ENCODE assay signal across 2 cellular contexts in genomic region chr22:24413726-24414385, GRCh38.
TF ChIP-seq lines count a peak whose summit lies in the region.

No MANE protein-coding gene starts in this region.

TF ChIP-seq in liver, 16 proteins besides CTCF, POLR2A, EP300 and RAD21 (continued from another document):
- TF ChIP-seq SP1 (IDR thresholded peaks at IDR 0.05) (no peak), FOXA2 (IDR thresholded peaks at IDR 0.05) (no peak), FOXA1 (IDR thresholded peaks at IDR 0.05) (no peak), YY1 (IDR thresholded peaks at IDR 0.05) (no peak)

TF ChIP-seq in HepG2, 621 proteins besides CTCF, POLR2A, EP300 and RAD21:
- TF ChIP-seq THAP9 (CRISPR knock-in tag; IDR thresholded peaks at IDR 0.05; ENCODE audit: borderline replicate concordance) = no peak
- TF ChIP-seq ZNF558 (CRISPR knock-in tag; IDR thresholded peaks at IDR 0.05; ENCODE audit: borderline replicate concordance) = no peak
- TF ChIP-seq MXD1 (CRISPR knock-in tag; IDR thresholded peaks at IDR 0.05) = no peak
- TF ChIP-seq NFE2 (CRISPR knock-in tag; IDR thresholded peaks at IDR 0.05) = no peak
- no peak for TF ChIP-seq ZZZ3 (CRISPR knock-in tag; IDR thresholded peaks at IDR 0.05; ENCODE audit: borderline replicate concordance)
- TF ChIP-seq, protein P1, sequence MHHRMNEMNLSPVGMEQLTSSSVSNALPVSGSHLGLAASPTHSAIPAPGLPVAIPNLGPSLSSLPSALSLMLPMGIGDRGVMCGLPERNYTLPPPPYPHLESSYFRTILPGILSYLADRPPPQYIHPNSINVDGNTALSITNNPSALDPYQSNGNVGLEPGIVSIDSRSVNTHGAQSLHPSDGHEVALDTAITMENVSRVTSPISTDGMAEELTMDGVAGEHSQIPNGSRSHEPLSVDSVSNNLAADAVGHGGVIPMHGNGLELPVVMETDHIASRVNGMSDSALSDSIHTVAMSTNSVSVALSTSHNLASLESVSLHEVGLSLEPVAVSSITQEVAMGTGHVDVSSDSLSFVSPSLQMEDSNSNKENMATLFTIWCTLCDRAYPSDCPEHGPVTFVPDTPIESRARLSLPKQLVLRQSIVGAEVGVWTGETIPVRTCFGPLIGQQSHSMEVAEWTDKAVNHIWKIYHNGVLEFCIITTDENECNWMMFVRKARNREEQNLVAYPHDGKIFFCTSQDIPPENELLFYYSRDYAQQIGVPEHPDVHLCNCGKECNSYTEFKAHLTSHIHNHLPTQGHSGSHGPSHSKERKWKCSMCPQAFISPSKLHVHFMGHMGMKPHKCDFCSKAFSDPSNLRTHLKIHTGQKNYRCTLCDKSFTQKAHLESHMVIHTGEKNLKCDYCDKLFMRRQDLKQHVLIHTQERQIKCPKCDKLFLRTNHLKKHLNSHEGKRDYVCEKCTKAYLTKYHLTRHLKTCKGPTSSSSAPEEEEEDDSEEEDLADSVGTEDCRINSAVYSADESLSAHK (CRISPR knock-in tag; IDR thresholded peaks at IDR 0.05; ENCODE audit: borderline replicate concordance) = no peak
- no peak for TF ChIP-seq TMF1 (CRISPR knock-in tag; IDR thresholded peaks at IDR 0.05; ENCODE audit: low read depth)
- no peak for TF ChIP-seq ZNF546 (CRISPR knock-in tag; conservative IDR thresholded peaks at IDR 0.05)
- TF ChIP-seq KIAA2018 (CRISPR knock-in tag; IDR thresholded peaks at IDR 0.05; ENCODE audit: borderline replicate concordance) = no peak
- TF ChIP-seq PHB2 (IDR thresholded peaks at IDR 0.05; ENCODE audit: partially characterized antibody) = no peak
- TF ChIP-seq, protein P2, sequence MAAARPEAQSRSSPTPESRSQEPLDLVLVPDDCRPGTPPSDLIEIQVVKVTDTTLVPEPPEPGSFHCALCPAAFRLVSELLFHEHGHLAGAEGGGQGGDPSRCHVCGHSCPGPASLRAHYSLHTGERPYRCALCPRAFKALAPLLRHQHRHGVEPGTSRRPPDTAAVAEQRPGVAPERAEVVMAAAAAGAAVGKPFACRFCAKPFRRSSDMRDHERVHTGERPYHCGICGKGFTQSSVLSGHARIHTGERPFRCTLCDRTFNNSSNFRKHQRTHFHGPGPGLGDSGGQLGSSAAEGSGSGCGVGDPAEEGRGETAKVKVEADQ (CRISPR knock-in tag; IDR thresholded peaks at IDR 0.05; ENCODE audit: borderline replicate concordance) = no peak
- no peak for TF ChIP-seq ZBTB46 (CRISPR knock-in tag; IDR thresholded peaks at IDR 0.05; ENCODE audit: borderline replicate concordance)
- no peak for TF ChIP-seq ARNT2 (CRISPR knock-in tag; IDR thresholded peaks at IDR 0.05; ENCODE audit: low read depth)
